ENCODE assay signal across 24 cellular contexts in genomic region chrX:11148401-11148800, GRCh38.
"Had no signal": no experiment of that assay in that cellular context is flagged by ENCODE, and none has a peak within 500 bp of the region (broad histone marks: within the 10 kb centered on the region; RNA-seq: fewer than 3 reads in every experiment).

No MANE protein-coding gene starts in this region.

- H3K4me3 Mint-ChIP-seq: dendritic cell treated with granulocyte-macrophage colony-stimulating factor and Interleukin-4, amounts not matched to agents 40 ng/mL and 50 ng/mL, for 4 days; effector memory CD8-positive, alpha-beta T cell; endodermal cell had no signal

- ATAC-seq: effector memory CD8-positive, alpha-beta T cell; foreskin keratinocyte; gastrocnemius medialis; gastroesophageal sphincter; heart left ventricle; heart right ventricle had no signal

- H3K9me3 Mint-ChIP-seq: dendritic cell treated with granulocyte-macrophage colony-stimulating factor and Interleukin-4, amounts not matched to agents 40 ng/mL and 50 ng/mL, for 4 days; effector memory CD8-positive, alpha-beta T cell had no signal

- H3K4me1 ChIP-seq: foreskin keratinocyte, gastrocnemius medialis, gastroesophageal sphincter had no signal

- H3K4me1 Mint-ChIP-seq: endodermal cell had no signal

- H3K27me3 Mint-ChIP-seq: dendritic cell treated with granulocyte-macrophage colony-stimulating factor and Interleukin-4, amounts not matched to agents 40 ng/mL and 50 ng/mL, for 4 days had no signal

- H3K27ac Mint-ChIP-seq: dendritic cell treated with granulocyte-macrophage colony-stimulating factor and Interleukin-4, amounts not matched to agents 40 ng/mL and 50 ng/mL, for 4 days; effector memory CD8-positive, alpha-beta T cell; endodermal cell had no signal

- H3K27ac ChIP-seq: colonic mucosa, coronary artery, dorsolateral prefrontal cortex, epithelial cell of prostate, esophagus muscularis mucosa, esophagus squamous epithelium, foreskin keratinocyte, gastrocnemius medialis, gastroesophageal sphincter, heart left ventricle, heart right ventricle had no signal

- H3K4me3 ChIP-seq: colonic mucosa, coronary artery, dorsolateral prefrontal cortex, esophagus muscularis mucosa, esophagus squamous epithelium, gastrocnemius medialis, gastroesophageal sphincter, heart left ventricle, heart right ventricle had no signal

- H3K27me3 ChIP-seq: colonic mucosa, esophagus muscularis mucosa, esophagus squamous epithelium, foreskin keratinocyte, gastrocnemius medialis, gastroesophageal sphincter had no signal

- DNase-seq: colonic mucosa; cortex of kidney; dermis blood vessel endothelial cell; dorsolateral prefrontal cortex; effector CD4-positive, alpha-beta T cell; effector CD8-positive, alpha-beta T cell; effector memory CD4-positive, alpha-beta T cell; effector memory CD8-positive, alpha-beta T cell; endodermal cell; erythroblast; esophagus squamous epithelium; foreskin fibroblast; foreskin keratinocyte; foreskin melanocyte; gastrocnemius medialis; glutamatergic neuron; head of caudate nucleus; heart left ventricle; heart right ventricle had no signal

- H3K9me3 ChIP-seq: colonic mucosa, esophagus muscularis mucosa, esophagus squamous epithelium, gastrocnemius medialis, gastroesophageal sphincter, heart left ventricle, heart right ventricle had no signal

- H3K36me3 ChIP-seq: colonic mucosa, esophagus muscularis mucosa, esophagus squamous epithelium, gastrocnemius medialis, gastroesophageal sphincter, heart left ventricle, heart right ventricle had no signal
